24 cellular contexts compared by ENCODE assay signal in genomic region chr19:3269972-3270667, GRCh38. TPM values are rescaled to one million over a fixed set of nuclear protein-coding genes. Genes with fewer than 3 reads are reported as not detected.
A peak's percentile ranks its signal among the peaks of the same experiment; 100 is the strongest.
DNase-seq lines count a peak whose midpoint lies in the region; ATAC-seq and TF ChIP-seq lines count a peak whose summit lies in the region.
"Had no signal": no experiment of that assay in that cellular context is flagged by ENCODE, and none has a peak within 500 bp of the region (broad histone marks: within the 10 kb centered on the region; RNA-seq: fewer than 3 reads in every experiment).

No MANE protein-coding gene starts in this region.

- peaks cover 0 to 16% (median 4%) of the 10 kb centered on the region in 11 experiments; a peak in 7 of 22 replicates for H4K20me1 ChIP-seq in BLaER1 treated with 17β-estradiol and CSF1 and Interleukin-3, amounts not matched to agents 10 nM and 100 nM

- no peaks in the 10 kb centered on the region; a peak in 1 of 22 replicates for H3K36me3 ChIP-seq in BLaER1 treated with 17β-estradiol and CSF1 and Interleukin-3, amounts not matched to agents 10 nM and 100 nM
- H3K36me3 ChIP-seq in HUES48 (ENCODE audit: control insufficient read depth, insufficient read depth, low read length): no peaks in the 10 kb centered on the region
- H3K36me3 ChIP-seq: ascending aorta, sigmoid colon, tibial artery had no signal

- ATAC-seq in WTC11 (peak; percentile 10), HG03354 (IDR thresholded peaks at IDR 0.05; ENCODE audit: poor library complexity, severe bottlenecking, unreplicated experiment) (no peak), HG03108 (IDR thresholded peaks at IDR 0.05; ENCODE audit: unreplicated experiment) (no peak)
- ATAC-seq: activated naive CD4-positive, alpha-beta T cell treated with anti-CD3 and anti-CD28 coated beads, Interleukin-2, amount 50 U/mL, for 72 hours; activated T-helper 17 cell treated with anti-CD3 and anti-CD28 coated beads, Interleukin-2, amount 50 U/mL, for 72 hours; stimulated activated naive CD8-positive, alpha-beta T cell treated with anti-CD3 and anti-CD28 coated beads, Interleukin-15, amount 100 ng/mL, for 72 hours had no signal

- H3K36me3 Mint-ChIP-seq in WTC11: no peaks in the 10 kb centered on the region

- DNase-seq in WTC11 (ENCODE audit: low spot score) (no peak), iPS-NIHi11 (ENCODE audit: low spot score) (peak; percentile 67)
- no peak for DNase-seq in activated CD4-positive, alpha-beta T cell treated with anti-CD3 and anti-CD28 coated beads, Interleukin-2, amount 50 U/mL, for 48 hours
- DNase-seq: GDM1, KG1, kidney glomerular epithelial cell, NCI-H2081 treated with DMSO at 0.1 percent for 48 hours, sigmoid colon, tibial artery had no signal

- peak overlapping the region; percentile 34 to 65 (median 50); a peak in 17 of 22 replicates for H3K4me2 ChIP-seq in BLaER1 treated with 17β-estradiol and CSF1 and Interleukin-3, amounts not matched to agents 10 nM and 100 nM

- POLR2A ChIA-PET in WTC11 (lab: Charles Lee): no interaction called here

- peaks cover 12 to 25% (median 18%) of the 10 kb centered on the region in 11 experiments for H3K9me3 ChIP-seq in BLaER1 treated with 17β-estradiol and CSF1 and Interleukin-3, amounts not matched to agents 10 nM and 100 nM (replicated peaks in 1 of 11)
- H3K9me3 ChIP-seq in HUES48 (ENCODE audit: control insufficient read depth, insufficient read depth, low read length): no peaks in the 10 kb centered on the region

- peaks cover 5% of the 10 kb centered on the region for H3K4me1 Mint-ChIP-seq in WTC11

- peaks cover 3 to 27% (median 14%) of the 10 kb centered on the region in 10 experiments for H3K4me1 ChIP-seq in BLaER1 treated with 17β-estradiol and CSF1 and Interleukin-3, amounts not matched to agents 10 nM and 100 nM
- no peaks in the 10 kb centered on the region for H3K4me1 ChIP-seq in HUES48 (ENCODE audit: control insufficient read depth, insufficient read depth, low read length)
- H3K4me1 ChIP-seq: ascending aorta had no signal

- CTCF ChIA-PET in WTC11 (lab: Charles Lee): interaction anchor here (1.1 to 1.3 kb wide), 3 partner anchors 20 to 319 kb away, joined by 3 to 5 read pairs (median 3); partner anchors contain the start of gene CELF5

- H3K27ac Mint-ChIP-seq in WTC11: no peak overlapping the region
- H3K27ac Mint-ChIP-seq: activated naive CD4-positive, alpha-beta T cell treated with anti-CD3 and anti-CD28 coated beads, Interleukin-2, amount 50 U/mL, for 72 hours; activated T-helper 17 cell treated with anti-CD3 and anti-CD28 coated beads, Interleukin-2, amount 50 U/mL, for 72 hours; stimulated activated naive CD8-positive, alpha-beta T cell treated with anti-CD3 and anti-CD28 coated beads, Interleukin-15, amount 100 ng/mL, for 72 hours had no signal

- peak overlapping the region; percentile 7; the same call in 1 of the 2 replicates for H3K4me3 Mint-ChIP-seq in WTC11
- H3K4me3 Mint-ChIP-seq: activated T-helper 17 cell treated with anti-CD3 and anti-CD28 coated beads, Interleukin-2, amount 50 U/mL, for 72 hours; CD8-positive, alpha-beta memory T cell; stimulated activated naive CD8-positive, alpha-beta T cell treated with anti-CD3 and anti-CD28 coated beads, Interleukin-15, amount 100 ng/mL, for 72 hours had no signal

- H3K27ac ChIP-seq in BLaER1 treated with 17β-estradiol and CSF1 and Interleukin-3, amounts not matched to agents 10 nM and 100 nM: no peak overlapping the region
- H3K27ac ChIP-seq in HUES48 (ENCODE audit: low read depth, low read length): no peak overlapping the region
- H3K27ac ChIP-seq: ascending aorta, GM23248, sigmoid colon, tibial artery, VCaP had no signal

- H3K9ac ChIP-seq in BLaER1 treated with 17β-estradiol and CSF1 and Interleukin-3, amounts not matched to agents 10 nM and 100 nM: no peak overlapping the region
- no peak overlapping the region for H3K9ac ChIP-seq in HUES48 (ENCODE audit: low read depth, low read length)
- H3K9ac ChIP-seq: GM23248 had no signal

- peaks cover 15% of the 10 kb centered on the region for H3K9me3 Mint-ChIP-seq in WTC11
- H3K9me3 Mint-ChIP-seq: activated naive CD4-positive, alpha-beta T cell treated with anti-CD3 and anti-CD28 coated beads, Interleukin-2, amount 50 U/mL, for 72 hours; activated T-helper 17 cell treated with anti-CD3 and anti-CD28 coated beads, Interleukin-2, amount 50 U/mL, for 72 hours; stimulated activated naive CD8-positive, alpha-beta T cell treated with anti-CD3 and anti-CD28 coated beads, Interleukin-15, amount 100 ng/mL, for 72 hours had no signal

- H3K4me3 ChIP-seq in BLaER1 treated with 17β-estradiol and CSF1 and Interleukin-3, amounts not matched to agents 10 nM and 100 nM: peak overlapping the region in 2 of 10 experiments; percentile 45 to 51; a peak in 5 of 20 replicates
- H3K4me3 ChIP-seq in HUES48 (ENCODE audit: low read depth, low read length): peak overlapping the region; percentile 39; the same call in 1 of the 2 replicates
- H3K4me3 ChIP-seq: ascending aorta, GM23248, sigmoid colon, tibial artery had no signal

- peaks cover 65% of the 10 kb centered on the region for H3K27me3 Mint-ChIP-seq in WTC11 (ENCODE audit: low read depth)

- peaks cover 47 to 65% (median 52%) of the 10 kb centered on the region in 11 experiments for H3K27me3 ChIP-seq in BLaER1 treated with 17β-estradiol and CSF1 and Interleukin-3, amounts not matched to agents 10 nM and 100 nM
- peaks cover 16% of the 10 kb centered on the region for H3K27me3 ChIP-seq in HUES48 (ENCODE audit: control insufficient read depth, insufficient read depth, low read length)

- TF ChIP-seq CTCF in WTC11 (IDR thresholded peaks at IDR 0.05): no peak

TF ChIP-seq in WTC11, 78 proteins besides CTCF, POLR2A, EP300 and RAD21 (continues in another document):
- TF ChIP-seq IRF2 (CRISPR knock-in tag; IDR thresholded peaks at IDR 0.05; ENCODE audit: borderline replicate concordance, low read depth) (no peak), GABPB1 (CRISPR knock-in tag; IDR thresholded peaks at IDR 0.05) (no peak), ZNF512 (CRISPR knock-in tag; IDR thresholded peaks at IDR 0.05; ENCODE audit: borderline replicate concordance) (no peak), ZBTB43 (CRISPR knock-in tag; IDR thresholded peaks at IDR 0.05) (no peak), ERG (CRISPR knock-in tag; IDR thresholded peaks at IDR 0.05) (no peak), TEAD1 (CRISPR knock-in tag; IDR thresholded peaks at IDR 0.05) (no peak)

RNA-seq across cellular contexts. Expression of gene CELF5, which starts 45.7 kb away (rescaled TPM):
- total RNA-seq in WTC11 (2021): 7.7 to 10.6 TPM (median 9.0 TPM) in 3 replicates
- total RNA-seq: ascending aorta, dermis microvascular lymphatic vessel endothelial cell, HT1080, lung microvascular endothelial cell, posterior vena cava had no signal
